14 cellular contexts compared by ENCODE assay signal in genomic region chr7:3283130-3283704, GRCh38.
"Had no signal": no experiment of that assay in that cellular context is flagged by ENCODE, and none has a peak within 500 bp of the region (broad histone marks: within the 10 kb centered on the region; RNA-seq: fewer than 3 reads in every experiment).

No MANE protein-coding gene starts in this region.

- H3K4me2 ChIP-seq: hepatocyte, neural progenitor cell had no signal

- H3K36me3 Mint-ChIP-seq: activated CD4-positive, alpha-beta memory T cell treated with anti-CD3 and anti-CD28 coated beads for 36 hours; activated naive CD4-positive, alpha-beta T cell treated with anti-CD3 and anti-CD28 coated beads, Interleukin-2, amount 50 U/mL, for 72 hours; mesothelial cell of epicardium; neural progenitor cell had no signal

- H3K9me3 ChIP-seq: pancreas had no signal

- H3K27me3 ChIP-seq: hepatocyte, neural progenitor cell, pancreas had no signal

- H3K4me3 Mint-ChIP-seq: activated CD4-positive, alpha-beta memory T cell treated with anti-CD3 and anti-CD28 coated beads for 36 hours; activated T-cell treated with anti-CD3 and anti-CD28 coated beads, Interleukin-2, amount 50 U/mL, for 4 hours; mesothelial cell of epicardium; neural progenitor cell; stimulated activated naive CD8-positive, alpha-beta T cell treated with anti-CD3 and anti-CD28 coated beads, Interleukin-15, amount 100 ng/mL, for 72 hours had no signal

- H3K27ac Mint-ChIP-seq: activated CD4-positive, alpha-beta memory T cell treated with anti-CD3 and anti-CD28 coated beads for 36 hours; activated naive CD4-positive, alpha-beta T cell treated with anti-CD3 and anti-CD28 coated beads, Interleukin-2, amount 50 U/mL, for 72 hours; mesothelial cell of epicardium; stimulated activated naive CD8-positive, alpha-beta T cell treated with anti-CD3 and anti-CD28 coated beads, Interleukin-15, amount 100 ng/mL, for 72 hours had no signal

- H3K79me2 ChIP-seq: hepatocyte had no signal

- H3K4me1 Mint-ChIP-seq: stimulated activated naive CD8-positive, alpha-beta T cell treated with anti-CD3 and anti-CD28 coated beads, Interleukin-15, amount 100 ng/mL, for 72 hours had no signal

- H3K9ac ChIP-seq: neural progenitor cell had no signal

- DNase-seq: activated CD4-positive, alpha-beta memory T cell treated with anti-CD3 and anti-CD28 coated beads for 36 hours; activated effector memory CD4-positive, alpha-beta T cell treated with anti-CD3 and anti-CD28 coated beads, Interleukin-2, amount 50 U/mL, for 16 hours; activated T-cell treated with anti-CD3 and anti-CD28 coated beads, Interleukin-2, amount 50 U/mL, for 4 hours; amygdala; kidney glomerular epithelial cell; stimulated activated CD4-positive, alpha-beta T cell treated with anti-CD3 and anti-CD28 coated beads, Interleukin-4, amount 100 ng/mL, for 4 hours; stimulated activated naive CD8-positive, alpha-beta T cell treated with anti-CD3 and anti-CD28 coated beads, Interleukin-15, amount 100 ng/mL, for 72 hours; T1000 had no signal

- H3K27ac ChIP-seq: hepatocyte, neural progenitor cell, pancreas, skin epidermis had no signal

- H2AFZ ChIP-seq: hepatocyte, neural progenitor cell had no signal

- H3K4me1 ChIP-seq: pancreas had no signal

- H3K4me3 ChIP-seq: hepatocyte, neural progenitor cell, pancreas, skin epidermis had no signal

- H3K36me3 ChIP-seq: neural progenitor cell, pancreas had no signal

- H3K9me3 Mint-ChIP-seq: activated T-cell treated with anti-CD3 and anti-CD28 coated beads, Interleukin-2, amount 50 U/mL, for 4 hours; stimulated activated naive CD8-positive, alpha-beta T cell treated with anti-CD3 and anti-CD28 coated beads, Interleukin-15, amount 100 ng/mL, for 72 hours had no signal

- ATAC-seq: activated naive CD4-positive, alpha-beta T cell treated with anti-CD3 and anti-CD28 coated beads, Interleukin-2, amount 50 U/mL, for 72 hours; activated T-cell treated with anti-CD3 and anti-CD28 coated beads, Interleukin-2, amount 50 U/mL, for 4 hours; stimulated activated naive CD8-positive, alpha-beta T cell treated with anti-CD3 and anti-CD28 coated beads, Interleukin-15, amount 100 ng/mL, for 72 hours had no signal
